13 cellular contexts compared by ENCODE assay signal in genomic region chr15:48355377-48355776, GRCh38. TPM values are rescaled to one million over a fixed set of nuclear protein-coding genes. Genes with fewer than 3 reads are reported as not detected.
DNase-seq lines count a peak whose midpoint lies in the region; ATAC-seq, FAIRE-seq and TF ChIP-seq lines count a peak whose summit lies in the region.
"Had no signal": no experiment of that assay in that cellular context is flagged by ENCODE, and none has a peak within 500 bp of the region (broad histone marks: within the 10 kb centered on the region; RNA-seq: fewer than 3 reads in every experiment).

No MANE protein-coding gene starts in this region.

- CTCF ChIA-PET in A549 (lab: Yijun Ruan, JAX), result interaction anchor here (1.2 to 4.6 kb wide), 2 partner anchors 166 to 500 kb away, joined by 3 to 30 read pairs; no protein-coding TSS in a partner anchor

- peak in 1 of 2 experiments; percentile 15 for DNase-seq in A549 (ENCODE audit: low read depth in 1 of 2, low spot score in 1 of 2)
- no peak for DNase-seq in kidney
- no peak for DNase-seq in stimulated activated CD4-positive, alpha-beta T cell treated with anti-CD3 and anti-CD28 coated beads, Interleukin-4, amount 100 ng/mL, for 1 hour
- DNase-seq in pons (ENCODE audit: low spot score), result no peak
- no peak for DNase-seq in NCI-H2029 (lab: John Stamatoyannopoulos, UW)
- DNase-seq in activated CD4-positive, alpha-beta T cell treated with anti-CD3 and anti-CD28 coated beads, Interleukin-2, amount 50 U/mL, for 4 hours, result no peak
- DNase-seq: activated T-cell treated with anti-CD3 and anti-CD28 coated beads, Interleukin-2, amount 50 U/mL, for 72 hours; hypothalamus; NCI-H1092; OCI-M1; T-helper 9 cell had no signal

- H2AFZ ChIP-seq in OCI-LY3 (ENCODE audit: low read depth, low read length), result peak overlapping the region; percentile 92

- H3K4me3 ChIP-seq in A549 (no peak overlapping the region), OCI-LY3 (ENCODE audit: low read length) (peak overlapping the region; percentile 58), kidney (ENCODE audit: low read length in 2 of 2) (peak overlapping the region; percentile 61 to 66)

- H3K36me3 ChIP-seq in OCI-LY3 (replicated peaks; ENCODE audit: low read depth, low read length), result no peaks in the 10 kb centered on the region
- H3K36me3 ChIP-seq in kidney (ENCODE audit: control insufficient read depth in 1 of 2, insufficient read depth in 2 of 2, low read length in 2 of 2), result no peaks in the 10 kb centered on the region

- peak overlapping the region; percentile 35 for H3K9ac ChIP-seq in OCI-LY3 (ENCODE audit: low read length)
- H3K9ac ChIP-seq in kidney (ENCODE audit: low read length in 2 of 2), result peak overlapping the region in 1 of 2 donors; percentile 57

- ATAC-seq in A549 (peak; percentile 39 to 66; a peak in 4 of 6 replicates), GM19395 (IDR thresholded peaks at IDR 0.05; ENCODE audit: unreplicated experiment) (peak; percentile 59)
- ATAC-seq: activated T-cell treated with anti-CD3 and anti-CD28 coated beads, Interleukin-2, amount 50 U/mL, for 72 hours had no signal

- peak overlapping the region; percentile 47 for H3K4me2 ChIP-seq in A549
- peak overlapping the region; percentile 66 for H3K4me2 ChIP-seq in OCI-LY3 (ENCODE audit: low read length)

- intact Hi-C loops in kidney (cut with DNase I), result no loop called here

- TF ChIP-seq EP300 in A549 (IDR thresholded peaks at IDR 0.05), result no peak

- no peak for TF ChIP-seq RAD21 in A549 (conservative IDR thresholded peaks at IDR 0.05 in 1 of 2, IDR thresholded peaks at IDR 0.05 in 1 of 2)

- no peaks in the 10 kb centered on the region for H3K79me2 ChIP-seq in OCI-LY3 (ENCODE audit: low read length)

- TF ChIP-seq POLR2A in A549 (IDR thresholded peaks at IDR 0.05; ENCODE audit: low read length), result no peak

- no peak for TF ChIP-seq CTCF in A549 (IDR thresholded peaks at IDR 0.05)
- no peak for TF ChIP-seq CTCF in OCI-LY3 (IDR thresholded peaks at IDR 0.05; ENCODE audit: low read depth, low read length)
- no peak for TF ChIP-seq CTCF in kidney (IDR thresholded peaks at IDR 0.05; ENCODE audit: borderline replicate concordance, extremely low read depth, insufficient read depth)

- H3K4me1 ChIP-seq in A549, result peaks cover 22% of the 10 kb centered on the region; the same call in 2 of the 3 replicates
- peaks cover 24% of the 10 kb centered on the region for H3K4me1 ChIP-seq in OCI-LY3 (ENCODE audit: low read length)
- no peaks in the 10 kb centered on the region for H3K4me1 ChIP-seq in kidney (ENCODE audit: control insufficient read depth in 1 of 2, insufficient read depth in 1 of 2, low read depth in 1 of 2, low read length in 2 of 2)

- FAIRE-seq in A549 (lab: Jason Lieb, UNC) (no peak), kidney (lab: Jason Lieb, UNC) (no peak)

- POLR2A ChIA-PET in A549 (lab: Yijun Ruan, JAX), result no interaction called here

- H3K9me3 ChIP-seq in A549 (no peaks in the 10 kb centered on the region), OCI-LY3 (ENCODE audit: insufficient read depth, low read length) (no peaks in the 10 kb centered on the region), kidney (ENCODE audit: control insufficient read depth in 1 of 2, low read length in 2 of 2) (no peaks in the 10 kb centered on the region)

- H3K27me3 ChIP-seq in OCI-LY3 (ENCODE audit: low read depth, low read length), result no peaks in the 10 kb centered on the region

- H3K27ac ChIP-seq in A549 (peak overlapping the region in 1 of 2 experiments; percentile 33; a peak in 2 of 6 replicates), OCI-LY3 (ENCODE audit: low read length) (peak overlapping the region; percentile 39), kidney (ENCODE audit: low read depth in 2 of 2, low read length in 2 of 2) (peak overlapping the region in 1 of 2 donors; percentile 59)

- H4K20me1 ChIP-seq in OCI-LY3 (ENCODE audit: insufficient read depth, low read length), result no peaks in the 10 kb centered on the region

- WGBS in A549 (ENCODE audit: missing lambda C conversion rate), result 53% methylated on average over 5 of the region's 6 CpGs

TF ChIP-seq in A549, 52 proteins besides CTCF, POLR2A, EP300 and RAD21:
- TF ChIP-seq HOXA7 (CRISPR knock-in tag; IDR thresholded peaks at IDR 0.05) (no peak), ZC3H11A (IDR thresholded peaks at IDR 0.05) (no peak), BHLHE40 (IDR thresholded peaks at IDR 0.05; ENCODE audit: low read depth, low read length) (no peak), SMC3 (IDR thresholded peaks at IDR 0.05) (no peak), CHD4 (IDR thresholded peaks at IDR 0.05; ENCODE audit: borderline replicate concordance) (no peak), NR3C1 (IDR thresholded peaks at IDR 0.05) (no peak), CBX2 (IDR thresholded peaks at IDR 0.05; ENCODE audit: borderline replicate concordance, low read depth) (no peak)

RNA-seq across cellular contexts. Expression of gene DUT, which starts 24.1 kb away (rescaled TPM):
- polyA plus RNA-seq in A549 (2011; rRNA removed) (47.8 and 89.1 TPM in 2 replicates), A549 (2017; fragmentation: RNase III; extraction: RNeasy Plus Mini Kit Qiagen cat#74134 plus additional on column Dnase treatment) (105 to 114 TPM (median 110 TPM) in 3 replicates), kidney (ENCODE audit: insufficient read depth, low read depth, low replicate concordance) (95.5 TPM)
- 49.2 and 53.0 TPM in 2 replicates for polyA plus RNA-seq in A549 (2012; cell fraction: cytosol; rRNA removed)
- polyA plus RNA-seq in A549 (2012; cell fraction: nucleus; rRNA removed), result 38.5 and 48.3 TPM in 2 replicates
- 6.9 and 7.0 TPM in 2 replicates for polyA minus RNA-seq in A549 (2011; rRNA and poly(A)+ RNA removed)
- total RNA-seq in kidney, result 85.6 TPM
